ENCODE assay signal across 24 cellular contexts in the genomic region with DNA sequence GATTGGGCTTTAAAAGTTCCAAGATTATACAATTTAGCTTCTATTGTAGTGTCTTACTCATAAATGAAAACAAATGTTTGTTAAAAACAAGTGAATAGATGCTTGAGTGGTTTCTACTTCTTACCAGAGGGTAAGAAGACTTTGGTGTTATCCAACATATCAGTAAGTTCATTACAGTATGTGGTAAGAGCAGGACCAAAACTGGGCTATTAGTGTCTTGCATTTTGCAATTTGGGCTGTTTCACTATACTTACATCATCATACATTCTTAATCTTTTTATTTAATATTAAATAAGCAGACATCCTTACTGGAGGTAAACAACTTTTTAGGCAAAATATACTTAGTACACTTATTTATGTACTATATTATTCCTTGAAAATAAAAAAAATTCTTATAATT.
A peak's percentile ranks its signal among the peaks of the same experiment; 100 is the strongest.
DNase-seq lines count a peak whose midpoint lies in the region; ATAC-seq and TF ChIP-seq lines count a peak whose summit lies in the region.
"Had no signal": no experiment of that assay in that cellular context is flagged by ENCODE, and none has a peak within 500 bp of the region (broad histone marks: within the 10 kb centered on the region; RNA-seq: fewer than 3 reads in every experiment).

No MANE protein-coding gene starts in this region.

- no peak for TF ChIP-seq EP300 in SK-N-SH (IDR thresholded peaks at IDR 0.05; ENCODE audit: borderline replicate concordance in 1 of 2, low read depth in 1 of 2, low read length in 1 of 2)

- no peaks in the 10 kb centered on the region for H4K20me1 ChIP-seq in SK-N-SH (ENCODE audit: insufficient read depth)

- H3K27ac ChIP-seq in SK-N-SH (ENCODE audit: low read depth in 2 of 2, low read length in 1 of 2): no peak overlapping the region; a peak in 1 of 4 replicates
- H3K27ac ChIP-seq in lower lobe of right lung: no peak overlapping the region
- no peak overlapping the region for H3K27ac ChIP-seq in SJCRH30
- H3K27ac ChIP-seq: PC-9 had no signal

- CTCF ChIA-PET in SK-N-SH (lab: Yijun Ruan, JAX): interaction anchor here (0.6 to 14.5 kb wide), 23 partner anchors 10 to 1337 kb away, joined by 3 to 182 read pairs (median 4); no protein-coding TSS in a partner anchor

- no peaks in the 10 kb centered on the region for H3K79me2 ChIP-seq in SK-N-SH (ENCODE audit: insufficient read depth)

- H3K4me2 ChIP-seq in SK-N-SH: no peak overlapping the region
- H3K4me2 ChIP-seq: PC-9 had no signal

- no peaks in the 10 kb centered on the region; the same call in 1 of the 2 replicates for H3K9me2 ChIP-seq in SK-N-SH

- intact Hi-C loops in lower lobe of right lung (cut with DNase I): no loop called here
- intact Hi-C loops in activated CD4-positive, alpha-beta T cell treated with anti-CD3 and anti-CD28 coated beads, Interleukin-2, amount 10 ng/mL, durations not matched to agents 24 days and 14 days (cut with micrococcal nuclease): no loop called here

- H3K4me1 ChIP-seq in SK-N-SH (ENCODE audit: control insufficient read depth in 1 of 2, insufficient read depth in 2 of 2, low read depth in 1 of 2, low read length in 1 of 2) (peaks cover 13% of the 10 kb centered on the region in 2 experiments), lower lobe of right lung (no peaks in the 10 kb centered on the region), SJCRH30 (peaks cover 3% of the 10 kb centered on the region)
- H3K4me1 ChIP-seq: Caco-2 had no signal

- no peak overlapping the region for H3K4me3 Mint-ChIP-seq in activated CD4-positive, alpha-beta T cell treated with anti-CD3 and anti-CD28 coated beads, Interleukin-2, amount 10 ng/mL, durations not matched to agents 24 days and 14 days
- H3K4me3 Mint-ChIP-seq: CD8-positive, alpha-beta T cell; H9; HFFc6 had no signal

- H3K9ac ChIP-seq in SK-N-SH: no peak overlapping the region

- H3K36me3 ChIP-seq in SK-N-SH (replicated peaks in 1 of 2; ENCODE audit: control insufficient read depth in 1 of 2, insufficient read depth in 2 of 2, low read length in 1 of 2): peaks cover 0 to 8% of the 10 kb centered on the region in 2 experiments
- no peaks in the 10 kb centered on the region for H3K36me3 ChIP-seq in lower lobe of right lung
- no peaks in the 10 kb centered on the region for H3K36me3 ChIP-seq in SJCRH30

- POLR2A ChIA-PET in SK-N-SH (lab: Yijun Ruan, JAX): no interaction called here

- ATAC-seq in SK-N-SH treated with all-trans-retinoic acid at 6 μM for 48 hours (no peak), lower lobe of right lung (no peak), HG03521 (IDR thresholded peaks at IDR 0.05; ENCODE audit: unreplicated experiment) (no peak)
- ATAC-seq: CD8-positive, alpha-beta T cell had no signal

- H3K4me1 Mint-ChIP-seq in activated CD4-positive, alpha-beta T cell treated with anti-CD3 and anti-CD28 coated beads, Interleukin-2, amount 10 ng/mL, durations not matched to agents 24 days and 14 days: no peaks in the 10 kb centered on the region

- no peaks in the 10 kb centered on the region for H3K27me3 Mint-ChIP-seq in activated CD4-positive, alpha-beta T cell treated with anti-CD3 and anti-CD28 coated beads, Interleukin-2, amount 10 ng/mL, durations not matched to agents 24 days and 14 days

- H3K9me3 ChIP-seq in SK-N-SH (no peaks in the 10 kb centered on the region; the same call in 1 of the 2 replicates), lower lobe of right lung (no peaks in the 10 kb centered on the region), SJCRH30 (replicated peaks) (no peaks in the 10 kb centered on the region)
- H3K9me3 ChIP-seq: Caco-2 had no signal

- no peaks in the 10 kb centered on the region for H3K9me3 Mint-ChIP-seq in activated CD4-positive, alpha-beta T cell treated with anti-CD3 and anti-CD28 coated beads, Interleukin-2, amount 10 ng/mL, durations not matched to agents 24 days and 14 days
- H3K9me3 Mint-ChIP-seq: CD8-positive, alpha-beta T cell; H9; HFFc6 had no signal

- no peaks in the 10 kb centered on the region for H3K27me3 ChIP-seq in SK-N-SH (ENCODE audit: insufficient read depth)
- no peaks in the 10 kb centered on the region for H3K27me3 ChIP-seq in lower lobe of right lung (ENCODE audit: low read depth)
- H3K27me3 ChIP-seq in SJCRH30: no peaks in the 10 kb centered on the region

- no peak for TF ChIP-seq RAD21 in SK-N-SH (IDR thresholded peaks at IDR 0.05; ENCODE audit: low read length)

- no peak overlapping the region for H3K27ac Mint-ChIP-seq in activated CD4-positive, alpha-beta T cell treated with anti-CD3 and anti-CD28 coated beads, Interleukin-2, amount 10 ng/mL, durations not matched to agents 24 days and 14 days
- H3K27ac Mint-ChIP-seq: CD8-positive, alpha-beta T cell; H9 had no signal

- H3K36me3 Mint-ChIP-seq in activated CD4-positive, alpha-beta T cell treated with anti-CD3 and anti-CD28 coated beads, Interleukin-2, amount 10 ng/mL, durations not matched to agents 24 days and 14 days (ENCODE audit: low read depth): no peaks in the 10 kb centered on the region
- H3K36me3 Mint-ChIP-seq: CD8-positive, alpha-beta T cell had no signal

- H3F3A ChIP-seq in SK-N-SH (replicated peaks; ENCODE audit: insufficient read depth): peaks cover 22% of the 10 kb centered on the region

- TF ChIP-seq CTCF in SK-N-SH (IDR thresholded peaks at IDR 0.05) (no peak), choroid plexus epithelial cell (conservative IDR thresholded peaks at IDR 0.05; ENCODE audit: low read depth, low read length) (no peak), fibroblast of pulmonary artery (IDR thresholded peaks at IDR 0.05; ENCODE audit: low read length, missing control alignments) (no peak), lower lobe of right lung (IDR thresholded peaks at IDR 0.05) (no peak)

- no peak overlapping the region for H3K4me3 ChIP-seq in SK-N-SH (ENCODE audit: low read depth in 2 of 2, low read length in 1 of 2)
- no peak overlapping the region for H3K4me3 ChIP-seq in choroid plexus epithelial cell (ENCODE audit: low read depth, low read length)
- H3K4me3 ChIP-seq in fibroblast of pulmonary artery (replicated peaks; ENCODE audit: low read depth, low read length): no peak overlapping the region
- H3K4me3 ChIP-seq in lower lobe of right lung: no peak overlapping the region
- H3K4me3 ChIP-seq in SJCRH30: no peak overlapping the region
- H3K4me3 ChIP-seq: PC-9 had no signal

- DNase-seq in SK-N-SH (no peak), choroid plexus epithelial cell (ENCODE audit: low read depth) (peak; percentile 33), fibroblast of pulmonary artery (ENCODE audit: low read depth) (peak; percentile 22), lower lobe of right lung (no peak), SJCRH30 (no peak)
- no peak for DNase-seq in activated CD4-positive, alpha-beta T cell treated with anti-CD3 and anti-CD28 coated beads, Interleukin-2, amount 10 ng/mL, durations not matched to agents 24 days and 14 days
- DNase-seq: 8988T; ACHN; C1 segment of cervical spinal cord; Caco-2; CD8-positive, alpha-beta T cell; H9; HFFc6; KBM-7; MV-4-11; NCI-H1105 treated with DMSO at 0.1 percent for 48 hours; NCI-H146; NCI-H1930; NCI-H446 treated with DMSO at 0.1 percent for 48 hours; PC-9; Right ventricle myocardium superior; RPMI8226 had no signal

- H2AFZ ChIP-seq in SK-N-SH (ENCODE audit: low read depth): no peak overlapping the region
- H2AFZ ChIP-seq: PC-9 had no signal

TF ChIP-seq in SK-N-SH treated with all-trans-retinoic acid at 6 μM for 48 hours, 23 proteins besides CTCF, POLR2A, EP300 and RAD21 (continues in another document):
- TF ChIP-seq ZFP3 (CRISPR knock-in tag; IDR thresholded peaks at IDR 0.05) (no peak), SNAI2 (CRISPR knock-in tag; IDR thresholded peaks at IDR 0.05) (no peak), ARNTL (CRISPR knock-in tag; IDR thresholded peaks at IDR 0.05; ENCODE audit: borderline replicate concordance, low read depth) (no peak)

TF ChIP-seq in SK-N-SH, 30 proteins besides CTCF, POLR2A, EP300 and RAD21 (continues in another document):
- TF ChIP-seq, protein P1, sequence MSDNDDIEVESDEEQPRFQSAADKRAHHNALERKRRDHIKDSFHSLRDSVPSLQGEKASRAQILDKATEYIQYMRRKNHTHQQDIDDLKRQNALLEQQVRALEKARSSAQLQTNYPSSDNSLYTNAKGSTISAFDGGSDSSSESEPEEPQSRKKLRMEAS (IDR thresholded peaks at IDR 0.05; ENCODE audit: low read depth): no peak
- no peak for TF ChIP-seq FOXJ3 (CRISPR knock-in tag; IDR thresholded peaks at IDR 0.05)
- TF ChIP-seq, protein P2, sequence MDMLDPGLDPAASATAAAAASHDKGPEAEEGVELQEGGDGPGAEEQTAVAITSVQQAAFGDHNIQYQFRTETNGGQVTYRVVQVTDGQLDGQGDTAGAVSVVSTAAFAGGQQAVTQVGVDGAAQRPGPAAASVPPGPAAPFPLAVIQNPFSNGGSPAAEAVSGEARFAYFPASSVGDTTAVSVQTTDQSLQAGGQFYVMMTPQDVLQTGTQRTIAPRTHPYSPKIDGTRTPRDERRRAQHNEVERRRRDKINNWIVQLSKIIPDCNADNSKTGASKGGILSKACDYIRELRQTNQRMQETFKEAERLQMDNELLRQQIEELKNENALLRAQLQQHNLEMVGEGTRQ (IDR thresholded peaks at IDR 0.05; ENCODE audit: borderline replicate concordance, low read depth, low read length): no peak
- no peak for TF ChIP-seq IRF3 (IDR thresholded peaks at IDR 0.05; ENCODE audit: low read depth, low read length)
- TF ChIP-seq TEAD4 (IDR thresholded peaks at IDR 0.05; ENCODE audit: borderline replicate concordance, insufficient read depth): no peak
- no peak for TF ChIP-seq GATA2 (CRISPR knock-in tag; IDR thresholded peaks at IDR 0.05)
- TF ChIP-seq NRF1 (IDR thresholded peaks at IDR 0.05; ENCODE audit: low read depth, low read length): no peak
- TF ChIP-seq SIN3A (IDR thresholded peaks at IDR 0.05; ENCODE audit: borderline replicate concordance, low read depth, low read length): no peak

Comparison
In these comparisons a context has a peak if more than half of its experiments do, and no peak if none do; other contexts are left out.
1. DNase-seq: peak in choroid plexus epithelial cell (single experiment) and fibroblast of pulmonary artery (single experiment); none in SK-N-SH (single experiment), lower lobe of right lung (single experiment), activated CD4-positive, alpha-beta T cell treated with anti-CD3 and anti-CD28 coated beads, Interleukin-2, amount 10 ng/mL, durations not matched to agents 24 days and 14 days (single experiment) and SJCRH30 (0 of 2).